ENCODE assay signal across 12 cellular contexts in genomic region chr19:11418166-11418517, GRCh38. TPM values are rescaled to one million over a fixed set of nuclear protein-coding genes. Genes with fewer than 3 reads are reported as not detected.
A peak's percentile ranks its signal among the peaks of the same experiment; 100 is the strongest.
DNase-seq lines count a peak whose midpoint lies in the region; ATAC-seq lines count a peak whose summit lies in the region.
"Had no signal": no experiment of that assay in that cellular context is flagged by ENCODE, and none has a peak within 500 bp of the region (broad histone marks: within the 10 kb centered on the region; RNA-seq: fewer than 3 reads in every experiment).

No MANE protein-coding gene starts in this region.

- H3K36me3 ChIP-seq in ACC112 (ENCODE audit: insufficient read depth, low read length) (no peaks in the 10 kb centered on the region), HUES64 (ENCODE audit: insufficient read depth, low read length) (no peaks in the 10 kb centered on the region), ectodermal cell (ENCODE audit: control insufficient read depth, insufficient read depth, low read length) (no peaks in the 10 kb centered on the region)
- H3K36me3 ChIP-seq: SJSA1 had no signal

- no peak overlapping the region for H2AFZ ChIP-seq in ACC112 (ENCODE audit: low read length, unreplicated experiment)

- H3K4me3 ChIP-seq in ACC112 (ENCODE audit: low read depth, low read length) (peak overlapping the region; percentile 77), HUES64 (ENCODE audit: low read length) (peak overlapping the region; percentile 88), ectodermal cell (ENCODE audit: insufficient read depth, low read depth, low read length) (peak overlapping the region; percentile 26)

- H3K9ac ChIP-seq in HUES64 (ENCODE audit: low read depth, low read length): peak overlapping the region; percentile 42; the same call in 1 of the 2 replicates

- H3K4me1 ChIP-seq in ACC112 (ENCODE audit: control insufficient read depth, insufficient read depth, low read length, unreplicated experiment) (peaks cover 6% of the 10 kb centered on the region), HUES64 (ENCODE audit: insufficient read depth, low read length) (peaks cover 4% of the 10 kb centered on the region; the same call in 1 of the 2 replicates), ectodermal cell (ENCODE audit: control insufficient read depth, insufficient read depth, low read length) (peaks cover 17% of the 10 kb centered on the region)

- ATAC-seq in naive thymus-derived CD8-positive, alpha-beta T cell: no peak
- ATAC-seq in activated CD8-positive, alpha-beta T cell treated with anti-CD3 and anti-CD28 coated beads, Interleukin-2, amount 10 ng/mL, durations not matched to agents 7 days and 5 days: no peak

- H3K4me3 Mint-ChIP-seq in naive thymus-derived CD8-positive, alpha-beta T cell: peak overlapping the region in 6 of 10 donors; percentile 16 to 57 (median 44)
- no peak overlapping the region for H3K4me3 Mint-ChIP-seq in activated CD8-positive, alpha-beta T cell treated with anti-CD3 and anti-CD28 coated beads, Interleukin-2, amount 10 ng/mL, durations not matched to agents 7 days and 5 days

- peaks cover 12 to 55% (median 32%) of the 10 kb centered on the region in 5 donors for H3K27me3 Mint-ChIP-seq in naive thymus-derived CD8-positive, alpha-beta T cell
- H3K27me3 Mint-ChIP-seq in activated CD8-positive, alpha-beta T cell treated with anti-CD3 and anti-CD28 coated beads, Interleukin-2, amount 10 ng/mL, durations not matched to agents 7 days and 5 days (ENCODE audit: low read depth): peaks cover 61% of the 10 kb centered on the region

- H3K36me3 Mint-ChIP-seq in naive thymus-derived CD8-positive, alpha-beta T cell: no peaks in the 10 kb centered on the region
- no peaks in the 10 kb centered on the region for H3K36me3 Mint-ChIP-seq in activated CD8-positive, alpha-beta T cell treated with anti-CD3 and anti-CD28 coated beads, Interleukin-2, amount 10 ng/mL, durations not matched to agents 7 days and 5 days (ENCODE audit: low read depth)
- H3K36me3 Mint-ChIP-seq: CD4-positive, CD25-positive, alpha-beta regulatory T cell had no signal

- H3K27ac ChIP-seq in ACC112 (ENCODE audit: low read depth, low read length) (no peak overlapping the region), HUES64 (ENCODE audit: low read depth, low read length) (no peak overlapping the region; the same call in 1 of the 2 replicates), ectodermal cell (ENCODE audit: insufficient read depth, low read depth, low read length, poor library complexity, severe bottlenecking) (no peak overlapping the region)
- H3K27ac ChIP-seq: SJSA1 had no signal

- no peak for DNase-seq in naive thymus-derived CD8-positive, alpha-beta T cell
- DNase-seq in NCI-H1436 (lab: John Stamatoyannopoulos, UW) (no peak), amniotic stem cell (lab: John Stamatoyannopoulos, UW) (no peak)
- DNase-seq in activated CD8-positive, alpha-beta T cell treated with anti-CD3 and anti-CD28 coated beads, Interleukin-2, amount 10 ng/mL, durations not matched to agents 7 days and 5 days: no peak
- no peak for DNase-seq in activated CD4-positive, CD25-positive, alpha-beta regulatory T cell (lab: John Stamatoyannopoulos, UW)
- DNase-seq: CD4-positive, CD25-positive, alpha-beta regulatory T cell; MV-4-11 had no signal

- H3K27me3 ChIP-seq in ACC112 (ENCODE audit: insufficient read depth, low read length): peaks cover 27% of the 10 kb centered on the region
- H3K27me3 ChIP-seq in HUES64 (ENCODE audit: insufficient read depth, low read length): peaks cover 56% of the 10 kb centered on the region
- peaks cover 69% of the 10 kb centered on the region for H3K27me3 ChIP-seq in ectodermal cell (ENCODE audit: control insufficient read depth, insufficient read depth, low read length, poor library complexity, severe bottlenecking)

- no peaks in the 10 kb centered on the region for H3K9me3 Mint-ChIP-seq in naive thymus-derived CD8-positive, alpha-beta T cell
- H3K9me3 Mint-ChIP-seq in activated CD8-positive, alpha-beta T cell treated with anti-CD3 and anti-CD28 coated beads, Interleukin-2, amount 10 ng/mL, durations not matched to agents 7 days and 5 days (ENCODE audit: insufficient read depth): no peaks in the 10 kb centered on the region
- H3K9me3 Mint-ChIP-seq: CD4-positive, CD25-positive, alpha-beta regulatory T cell; neural crest cell had no signal

- CTCF ChIA-PET in activated CD8-positive, alpha-beta T cell treated with anti-CD3 and anti-CD28 coated beads, Interleukin-2, amount 10 ng/mL, durations not matched to agents 7 days and 5 days (lab: Charles Lee): no interaction called here

- peaks cover 12 to 43% (median 37%) of the 10 kb centered on the region in 4 donors for H3K4me1 Mint-ChIP-seq in naive thymus-derived CD8-positive, alpha-beta T cell
- peaks cover 27% of the 10 kb centered on the region for H3K4me1 Mint-ChIP-seq in activated CD8-positive, alpha-beta T cell treated with anti-CD3 and anti-CD28 coated beads, Interleukin-2, amount 10 ng/mL, durations not matched to agents 7 days and 5 days (ENCODE audit: low read depth)

- H3K79me2 ChIP-seq in ACC112 (ENCODE audit: control insufficient read depth, insufficient read depth, low read length, unreplicated experiment): no peaks in the 10 kb centered on the region

- WGBS in HUES64: under 1% methylated on average over 10 of the region's 14 CpGs
- WGBS in ectodermal cell, 2 experiments: 0 to 1% methylated on average over 10 of the region's 14 CpGs

- POLR2A ChIA-PET in naive thymus-derived CD8-positive, alpha-beta T cell (lab: Charles Lee): no interaction called here
- POLR2A ChIA-PET in activated CD8-positive, alpha-beta T cell treated with anti-CD3 and anti-CD28 coated beads, Interleukin-2, amount 10 ng/mL, durations not matched to agents 7 days and 5 days (lab: Charles Lee): no interaction called here

- H3K9me3 ChIP-seq in HUES64 (ENCODE audit: insufficient read depth, low read depth, low read length) (no peaks in the 10 kb centered on the region), ectodermal cell (ENCODE audit: control insufficient read depth, low read length) (no peaks in the 10 kb centered on the region)

- H3K27ac Mint-ChIP-seq in naive thymus-derived CD8-positive, alpha-beta T cell: no peak overlapping the region
- no peak overlapping the region for H3K27ac Mint-ChIP-seq in activated CD8-positive, alpha-beta T cell treated with anti-CD3 and anti-CD28 coated beads, Interleukin-2, amount 10 ng/mL, durations not matched to agents 7 days and 5 days
- H3K27ac Mint-ChIP-seq: CD4-positive, CD25-positive, alpha-beta regulatory T cell had no signal

RNA-seq across cellular contexts. Expression of gene RGL3, which starts 1.0 kb away (rescaled TPM):
- 9.8 TPM for polyA plus RNA-seq in HUES64 (2013, experiment 1 of 2)
- 12.3 TPM for polyA plus RNA-seq in HUES64 (2013, experiment 2 of 2)
- 0.63 TPM for polyA plus RNA-seq in ectodermal cell (2013, experiment 1 of 4)
- 1.3 TPM for polyA plus RNA-seq in ectodermal cell (2013, experiment 2 of 4)
- polyA plus RNA-seq in ectodermal cell (2013, experiment 3 of 4): 0.43 TPM
- 0.32 TPM for polyA plus RNA-seq in ectodermal cell (2013, experiment 4 of 4)
- total RNA-seq in naive thymus-derived CD8-positive, alpha-beta T cell: not detected
- not detected for polyA plus RNA-seq in naive thymus-derived CD8-positive, alpha-beta T cell
- total RNA-seq in activated CD8-positive, alpha-beta T cell treated with anti-CD3 and anti-CD28 coated beads, Interleukin-2, amount 10 ng/mL, durations not matched to agents 7 days and 5 days: not detected
- total RNA-seq: CD4-positive, CD25-positive, alpha-beta regulatory T cell; SJSA1 had no signal
- polyA plus RNA-seq: CD4-positive, CD25-positive, alpha-beta regulatory T cell had no signal

RNA-seq across cellular contexts. Expression of gene ODAD3, which starts 16.8 kb away (rescaled TPM):
- polyA plus RNA-seq in HUES64 (2013, experiment 1 of 2): 0.20 TPM
- 0.76 TPM for polyA plus RNA-seq in HUES64 (2013, experiment 2 of 2)
- 1.5 TPM for polyA plus RNA-seq in ectodermal cell (2013, experiment 1 of 4)
- polyA plus RNA-seq in ectodermal cell (2013, experiment 2 of 4): 0.60 TPM
- polyA plus RNA-seq in ectodermal cell (2013, experiment 3 of 4): 1.6 TPM
- polyA plus RNA-seq in ectodermal cell (2013, experiment 4 of 4): 0.89 TPM
- not detected for total RNA-seq in naive thymus-derived CD8-positive, alpha-beta T cell
- not detected for polyA plus RNA-seq in naive thymus-derived CD8-positive, alpha-beta T cell
- total RNA-seq in activated CD8-positive, alpha-beta T cell treated with anti-CD3 and anti-CD28 coated beads, Interleukin-2, amount 10 ng/mL, durations not matched to agents 7 days and 5 days: not detected
- total RNA-seq: CD4-positive, CD25-positive, alpha-beta regulatory T cell had no signal
- polyA plus RNA-seq: CD4-positive, CD25-positive, alpha-beta regulatory T cell had no signal

RNA-seq across cellular contexts. Expression of gene PRKCSH, which starts 17.3 kb away (rescaled TPM):
- 224 TPM for polyA plus RNA-seq in HUES64 (2013, experiment 1 of 2)
- 245 TPM for polyA plus RNA-seq in HUES64 (2013, experiment 2 of 2)
- 486 TPM for polyA plus RNA-seq in ectodermal cell (2013, experiment 1 of 4)
- polyA plus RNA-seq in ectodermal cell (2013, experiment 2 of 4): 534 TPM
- polyA plus RNA-seq in ectodermal cell (2013, experiment 3 of 4): 382 TPM
- polyA plus RNA-seq in ectodermal cell (2013, experiment 4 of 4): 454 TPM
- 100 to 1,000 TPM; 252 to 262 TPM for total RNA-seq in naive thymus-derived CD8-positive, alpha-beta T cell
- polyA plus RNA-seq in naive thymus-derived CD8-positive, alpha-beta T cell: 10 to 100 TPM; 23.5 to 58.7 (median 28.0) TPM
- 100 to 1,000 TPM; 285 to 302 TPM for total RNA-seq in activated CD8-positive, alpha-beta T cell treated with anti-CD3 and anti-CD28 coated beads, Interleukin-2, amount 10 ng/mL, durations not matched to agents 7 days and 5 days

RNA-seq across cellular contexts. Expression of gene EPOR, which starts 34.0 kb away (rescaled TPM):
- 4.4 TPM for polyA plus RNA-seq in HUES64 (2013, experiment 1 of 2)
- polyA plus RNA-seq in HUES64 (2013, experiment 2 of 2): 4.7 TPM
- 6.7 TPM for polyA plus RNA-seq in ectodermal cell (2013, experiment 1 of 4)
- 4.8 TPM for polyA plus RNA-seq in ectodermal cell (2013, experiment 2 of 4)
- polyA plus RNA-seq in ectodermal cell (2013, experiment 3 of 4): 5.1 TPM
- 5.4 TPM for polyA plus RNA-seq in ectodermal cell (2013, experiment 4 of 4)
- 1 to 10 TPM; 5.1 to 6.2 TPM for total RNA-seq in naive thymus-derived CD8-positive, alpha-beta T cell
- 1 to 10 TPM; 5.1 to 6.9 (median 5.9) TPM for polyA plus RNA-seq in naive thymus-derived CD8-positive, alpha-beta T cell
- total RNA-seq in activated CD8-positive, alpha-beta T cell treated with anti-CD3 and anti-CD28 coated beads, Interleukin-2, amount 10 ng/mL, durations not matched to agents 7 days and 5 days: 1 to 10 TPM; 6.4 to 8.8 TPM

RNA-seq across cellular contexts. Expression of gene SWSAP1, which starts 43.7 kb away (rescaled TPM):
- 3.6 TPM for polyA plus RNA-seq in HUES64 (2013, experiment 1 of 2)
- 3.0 TPM for polyA plus RNA-seq in HUES64 (2013, experiment 2 of 2)
- 3.9 TPM for polyA plus RNA-seq in ectodermal cell (2013, experiment 1 of 4)
- polyA plus RNA-seq in ectodermal cell (2013, experiment 2 of 4): 4.3 TPM
- polyA plus RNA-seq in ectodermal cell (2013, experiment 3 of 4): 2.7 TPM
- polyA plus RNA-seq in ectodermal cell (2013, experiment 4 of 4): 3.0 TPM
- total RNA-seq in naive thymus-derived CD8-positive, alpha-beta T cell: 1 to 10 TPM; 5.6 to 5.7 TPM
- polyA plus RNA-seq in naive thymus-derived CD8-positive, alpha-beta T cell: 1 to 10 TPM; 4.3 to 5.8 (median 4.7) TPM
- 1 to 10 TPM; 3.1 to 3.4 TPM for total RNA-seq in activated CD8-positive, alpha-beta T cell treated with anti-CD3 and anti-CD28 coated beads, Interleukin-2, amount 10 ng/mL, durations not matched to agents 7 days and 5 days

Comparison
In these comparisons a context has a peak if more than half of its experiments do, and no peak if none do; other contexts are left out.
1. H3K4me3 ChIP-seq: peak in every context shown above with its lines; median percentile 88 in HUES64; 77 in ACC112; 26 in ectodermal cell.